ENCODE assay signal across 9 cellular contexts in the genomic region with DNA sequence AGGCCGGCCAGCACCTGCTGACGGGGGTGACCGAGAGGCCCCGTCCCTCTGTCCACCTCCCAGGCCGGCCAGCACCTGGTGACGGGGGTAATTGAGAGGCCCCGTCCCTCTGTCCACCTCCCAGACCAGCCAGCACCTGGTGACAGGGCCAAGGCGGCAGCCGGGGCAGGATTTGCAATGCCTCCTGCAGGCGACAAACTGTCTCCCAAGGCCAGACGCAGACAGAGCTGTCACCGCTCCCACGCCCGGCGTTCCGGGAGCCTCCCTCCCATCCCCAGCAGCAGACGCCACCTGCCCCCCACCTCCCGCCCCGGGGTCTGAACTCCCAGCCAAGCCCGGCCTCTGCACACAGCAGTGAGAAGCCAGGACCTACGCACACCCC.
DNase-seq lines count a peak whose midpoint lies in the region; ATAC-seq, FAIRE-seq and TF ChIP-seq lines count a peak whose summit lies in the region.
"Had no signal": no experiment of that assay in that cellular context is flagged by ENCODE, and none has a peak within 500 bp of the region (broad histone marks: within the 10 kb centered on the region; RNA-seq: fewer than 3 reads in every experiment).

No MANE protein-coding gene starts in this region.

- no peaks in the 10 kb centered on the region for H3K36me3 Mint-ChIP-seq in activated T-cell treated with anti-CD3 and anti-CD28 coated beads, Interleukin-2, amount 50 U/mL, for 24 hours (ENCODE audit: low read depth)

- H3K9me3 ChIP-seq in right lobe of liver (no peaks in the 10 kb centered on the region), vagina (no peaks in the 10 kb centered on the region)

- H3K9me3 Mint-ChIP-seq in activated T-cell treated with anti-CD3 and anti-CD28 coated beads, Interleukin-2, amount 50 U/mL, for 24 hours = no peaks in the 10 kb centered on the region
- H3K9me3 Mint-ChIP-seq: central memory CD8-positive, alpha-beta T cell had no signal

- no peak for DNase-seq in activated T-cell treated with anti-CD3 and anti-CD28 coated beads, Interleukin-2, amount 50 U/mL, for 24 hours
- no peak for DNase-seq in activated T-cell treated with anti-CD3 and anti-CD28 coated beads, Interleukin-2, amount 50 U/mL, for 48 hours
- DNase-seq in bronchial epithelial cell (ENCODE audit: low read depth) (no peak), right lobe of liver (peak in 2 of 3 donors; percentile 46 to 56), vagina (ENCODE audit: extremely low spot score in 2 of 2) (no peak)

- peaks cover 8% of the 10 kb centered on the region for H3K4me1 Mint-ChIP-seq in activated T-cell treated with anti-CD3 and anti-CD28 coated beads, Interleukin-2, amount 50 U/mL, for 24 hours (ENCODE audit: low read depth)
- H3K4me1 Mint-ChIP-seq: central memory CD8-positive, alpha-beta T cell had no signal

- H3K27me3 Mint-ChIP-seq in activated T-cell treated with anti-CD3 and anti-CD28 coated beads, Interleukin-2, amount 50 U/mL, for 24 hours = peaks cover 62% of the 10 kb centered on the region

- no peak overlapping the region for H3K27ac Mint-ChIP-seq in activated T-cell treated with anti-CD3 and anti-CD28 coated beads, Interleukin-2, amount 50 U/mL, for 24 hours

- no peak for FAIRE-seq in bronchial epithelial cell (lab: Jason Lieb, UNC)

- no peak for TF ChIP-seq POLR2A in right lobe of liver (IDR thresholded peaks at IDR 0.05)
- no peak for TF ChIP-seq POLR2A in vagina (IDR thresholded peaks at IDR 0.05)

- intact Hi-C loops in right lobe of liver (cut with DNase I) (loop anchor here in 1 of 2 donors (10.0 kb wide), 1 partner anchor 280 kb away; no protein-coding TSS in a partner anchor), vagina (cut with DNase I) (loop anchor here (10.0 kb wide), 2 partner anchors 210 to 280 kb away; no protein-coding TSS in a partner anchor)

- H3K36me3 ChIP-seq in bronchial epithelial cell (ENCODE audit: control insufficient read depth, insufficient read depth, low read length) = no peaks in the 10 kb centered on the region
- H3K36me3 ChIP-seq in right lobe of liver = no peaks in the 10 kb centered on the region
- no peaks in the 10 kb centered on the region for H3K36me3 ChIP-seq in vagina

- H3K27me3 ChIP-seq in bronchial epithelial cell (ENCODE audit: control insufficient read depth, insufficient read depth, low read length) (peaks cover 4% of the 10 kb centered on the region), right lobe of liver (no peaks in the 10 kb centered on the region), vagina (no peaks in the 10 kb centered on the region)

- ATAC-seq in right lobe of liver (peak in 2 of 4 donors; percentile 36 to 42), GM21576 (IDR thresholded peaks at IDR 0.05; ENCODE audit: unreplicated experiment) (no peak), HG03378 (IDR thresholded peaks at IDR 0.05; ENCODE audit: unreplicated experiment) (no peak), HG03354 (IDR thresholded peaks at IDR 0.05; ENCODE audit: poor library complexity, severe bottlenecking, unreplicated experiment) (no peak)

- no peak overlapping the region for H3K27ac ChIP-seq in right lobe of liver
- no peak overlapping the region for H3K27ac ChIP-seq in vagina

- WGBS in right lobe of liver (ENCODE audit: insufficient coverage, low coverage, low lambda C conversion rate, missing lambda C conversion rate) = 13% methylated on average over 6 of the region's 21 CpGs

- peak overlapping the region; percentile 14 for H3K4me3 ChIP-seq in bronchial epithelial cell (ENCODE audit: low read depth, low read length)
- peak overlapping the region in 2 of 3 donors; percentile 7 to 26 for H3K4me3 ChIP-seq in right lobe of liver
- peak overlapping the region; percentile 11 to 27 for H3K4me3 ChIP-seq in vagina

- peaks cover 0 to 8% (median 0%) of the 10 kb centered on the region in 4 donors for H3K4me1 ChIP-seq in right lobe of liver
- peaks cover 24% of the 10 kb centered on the region for H3K4me1 ChIP-seq in vagina

- H3K4me3 Mint-ChIP-seq in activated T-cell treated with anti-CD3 and anti-CD28 coated beads, Interleukin-2, amount 50 U/mL, for 24 hours = peak overlapping the region; percentile 25
- H3K4me3 Mint-ChIP-seq: central memory CD8-positive, alpha-beta T cell had no signal

- no peak for TF ChIP-seq CTCF in bronchial epithelial cell (IDR thresholded peaks at IDR 0.05; ENCODE audit: insufficient read depth, low read length, severe bottlenecking)
- no peak for TF ChIP-seq CTCF in right lobe of liver (IDR thresholded peaks at IDR 0.05)
- no peak for TF ChIP-seq CTCF in vagina (IDR thresholded peaks at IDR 0.05)

Comparison
In these comparisons a context has a peak if more than half of its experiments do, and no peak if none do; other contexts are left out.
1. DNase-seq: peak in right lobe of liver (2 of 3); none in activated T-cell treated with anti-CD3 and anti-CD28 coated beads, Interleukin-2, amount 50 U/mL, for 24 hours (single experiment), activated T-cell treated with anti-CD3 and anti-CD28 coated beads, Interleukin-2, amount 50 U/mL, for 48 hours (0 of 2), bronchial epithelial cell (single experiment) and vagina (0 of 2).
2. Peak in every context shown above with its lines, with median percentiles within 50 percentile points of each other: H3K4me3 ChIP-seq.